Comparison of ENCODE assay signal across 20 cellular contexts in the genomic region with DNA sequence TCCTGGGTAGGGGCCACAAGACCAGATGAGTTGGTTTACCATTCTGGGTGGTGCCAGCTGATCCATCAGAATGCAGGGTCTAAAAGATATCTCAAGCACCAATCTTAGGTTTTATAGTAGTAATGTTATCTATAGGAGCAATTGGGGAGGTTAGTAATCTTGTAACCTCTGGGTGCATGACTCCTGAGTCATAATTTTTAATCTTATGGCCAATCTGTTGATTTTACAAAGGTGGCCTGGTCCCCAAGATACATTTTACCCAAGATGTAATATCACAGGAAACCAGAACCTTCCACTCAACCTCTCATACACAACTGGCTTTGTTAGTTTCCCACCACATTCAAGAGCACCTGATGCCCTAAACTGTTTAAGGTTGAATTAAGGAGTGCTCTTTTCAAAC.
"Had no signal": no experiment of that assay in that cellular context is flagged by ENCODE, and none has a peak within 500 bp of the region (broad histone marks: within the 10 kb centered on the region; RNA-seq: fewer than 3 reads in every experiment).

No MANE protein-coding gene starts in this region.

- H3K4me1 Mint-ChIP-seq: mesothelial cell of epicardium, nephron, neural crest cell had no signal

- H3K9me3 Mint-ChIP-seq: stimulated activated memory B cell treated with anti-CD40 and anti-IgM and Interleukin-4, amounts not matched to agents 10 μg/mL and 1 μg/mL and 100 μg/mL, for 72 hours had no signal

- H3K4me3 Mint-ChIP-seq: mesothelial cell of epicardium; naive B cell; nephron; neural crest cell; stimulated activated memory B cell treated with anti-CD40 and anti-IgM and Interleukin-4, amounts not matched to agents 10 μg/mL and 1 μg/mL and 100 μg/mL, for 72 hours; stimulated activated naive CD8-positive, alpha-beta T cell treated with anti-CD3 and anti-CD28 coated beads, Interleukin-15, amount 100 ng/mL, for 72 hours; type B pancreatic cell had no signal

- H3K27me3 Mint-ChIP-seq: naive B cell; progenitor cell of endocrine pancreas; stimulated activated memory B cell treated with anti-CD40 and anti-IgM and Interleukin-4, amounts not matched to agents 10 μg/mL and 1 μg/mL and 100 μg/mL, for 72 hours; stimulated activated naive CD8-positive, alpha-beta T cell treated with anti-CD3 and anti-CD28 coated beads, Interleukin-15, amount 100 ng/mL, for 72 hours; type B pancreatic cell had no signal

- H3K36me3 Mint-ChIP-seq: naive B cell; stimulated activated memory B cell treated with anti-CD40 and anti-IgM and Interleukin-4, amounts not matched to agents 10 μg/mL and 1 μg/mL and 100 μg/mL, for 72 hours had no signal

- ATAC-seq: right lobe of liver; stimulated activated memory B cell treated with anti-CD40 and anti-IgM and Interleukin-4, amounts not matched to agents 10 μg/mL and 1 μg/mL and 100 μg/mL, for 72 hours; stimulated activated naive CD8-positive, alpha-beta T cell treated with anti-CD3 and anti-CD28 coated beads, Interleukin-15, amount 100 ng/mL, for 72 hours had no signal

- DNase-seq: hypothalamus; islet precursor cell; left ventricle myocardium inferior; mesendoderm; naive B cell; nucleus accumbens; right lobe of liver; stimulated activated CD4-positive, alpha-beta T cell treated with anti-CD3 and anti-CD28 coated beads, Interleukin-1b, Interleukin-23, amount 100 ng/mL, for 48 hours; stimulated activated CD4-positive, alpha-beta T cell treated with anti-CD3 and anti-CD28 coated beads, Interleukin-2, amount 100 ng/mL, for 48 hours; stimulated activated CD4-positive, alpha-beta T cell treated with anti-CD3 and anti-CD28 coated beads, Interleukin-4, amount 100 ng/mL, for 4 hours; stimulated activated CD8-positive, alpha-beta memory T cell treated with anti-CD3 and anti-CD28 coated beads, Interleukin-4, amount 100 ng/mL, for 48 hours; stimulated activated naive CD4-positive, alpha-beta T cell treated with Interleukin-2 at 50 U/mL for 16 hours; stimulated activated naive CD8-positive, alpha-beta T cell treated with anti-CD3 and anti-CD28 coated beads, Interleukin-15, amount 100 ng/mL, for 72 hours; substantia nigra had no signal

- H3K27ac Mint-ChIP-seq: mesothelial cell of epicardium; nephron; progenitor cell of endocrine pancreas; stimulated activated memory B cell treated with anti-CD40 and anti-IgM and Interleukin-4, amounts not matched to agents 10 μg/mL and 1 μg/mL and 100 μg/mL, for 72 hours; stimulated activated naive CD8-positive, alpha-beta T cell treated with anti-CD3 and anti-CD28 coated beads, Interleukin-15, amount 100 ng/mL, for 72 hours; type B pancreatic cell had no signal
